Comparison of ENCODE assay signal across 25 cellular contexts in the genomic region with DNA sequence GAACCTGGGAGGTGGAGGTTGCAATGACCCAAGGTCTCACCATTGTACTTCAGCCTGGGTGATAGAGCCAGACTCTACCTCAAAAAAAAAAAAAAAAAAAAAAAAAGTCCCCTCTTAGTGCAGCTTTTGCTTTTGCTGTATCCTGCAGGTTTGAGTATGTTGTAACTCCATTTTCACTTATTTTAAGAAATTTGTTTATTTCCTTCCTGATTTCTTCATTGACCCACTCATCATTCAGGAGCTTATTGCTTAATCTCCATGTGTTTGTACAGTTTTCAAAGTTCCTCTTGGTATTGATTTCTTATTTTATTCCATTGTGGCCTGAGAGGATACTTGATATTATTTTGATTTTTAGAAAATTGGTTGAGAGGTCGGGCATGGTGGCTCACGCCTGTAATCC.
"Had no signal": no experiment of that assay in that cellular context is flagged by ENCODE, and none has a peak within 500 bp of the region (broad histone marks: within the 10 kb centered on the region; RNA-seq: fewer than 3 reads in every experiment).

No MANE protein-coding gene starts in this region.

- H3K27ac ChIP-seq: foreskin keratinocyte, heart left ventricle, pancreas, psoas muscle, upper lobe of left lung, vagina had no signal

- H3K27me3 ChIP-seq: foreskin keratinocyte, heart left ventricle, pancreas, upper lobe of left lung, vagina had no signal

- H3K4me3 ChIP-seq: heart left ventricle, pancreas, psoas muscle, smooth muscle cell, upper lobe of left lung, vagina had no signal

- H3K4me1 ChIP-seq: foreskin keratinocyte, pancreas, psoas muscle, upper lobe of left lung, vagina had no signal

- DNase-seq: activated B cell treated with CpG ODN at 0.5 μM for 24 hours; activated CD4-positive, alpha-beta T cell treated with anti-CD3 and anti-CD28 coated beads, Interleukin-2, amount 50 U/mL, for 1 hour; activated CD8-positive, alpha-beta T cell treated with anti-CD3 and anti-CD28 coated beads for 36 hours; activated naive CD8-positive, alpha-beta T cell treated with anti-CD3 and anti-CD28 coated beads, Interleukin-2, amount 50 U/mL, for 24 hours; activated T-cell treated with anti-CD3 and anti-CD28 coated beads, Interleukin-2, amount 50 U/mL, for 4 hours; endodermal cell; foreskin keratinocyte; heart left ventricle; hypothalamus; immature natural killer cell; midbrain; naive thymus-derived CD4-positive, alpha-beta T cell; nucleus accumbens; pancreas; psoas muscle; stimulated activated CD4-positive, alpha-beta T cell treated with anti-CD3 and anti-CD28 coated beads, Interleukin-1b, Interleukin-23, amount 100 ng/mL, for 48 hours; stimulated activated CD4-positive, alpha-beta T cell treated with anti-CD3 and anti-CD28 coated beads, Interleukin-4, amount 100 ng/mL, for 4 hours; stimulated activated CD8-positive, alpha-beta memory T cell treated with anti-CD3 and anti-CD28 coated beads, Interleukin-4, amount 100 ng/mL, for 48 hours; stimulated activated naive CD8-positive, alpha-beta T cell treated with anti-CD3 and anti-CD28 coated beads, Interleukin-15, amount 100 ng/mL, for 72 hours; substantia nigra; upper lobe of left lung had no signal

- H3K36me3 ChIP-seq: heart left ventricle, pancreas, upper lobe of left lung, vagina had no signal

- H3K9me3 ChIP-seq: pancreas, vagina had no signal

- ATAC-seq: activated CD8-positive, alpha-beta T cell treated with anti-CD3 and anti-CD28 coated beads for 36 hours; activated naive CD8-positive, alpha-beta T cell treated with anti-CD3 and anti-CD28 coated beads, Interleukin-2, amount 50 U/mL, for 24 hours; activated T-cell treated with anti-CD3 and anti-CD28 coated beads, Interleukin-2, amount 50 U/mL, for 4 hours; esophagus mucosa; foreskin keratinocyte; heart left ventricle; naive thymus-derived CD4-positive, alpha-beta T cell; pancreas; psoas muscle; stimulated activated memory B cell treated with anti-CD40 and anti-IgM and Interleukin-4, amounts not matched to agents 10 μg/mL and 1 μg/mL and 100 μg/mL, for 72 hours; stimulated activated naive CD8-positive, alpha-beta T cell treated with anti-CD3 and anti-CD28 coated beads, Interleukin-15, amount 100 ng/mL, for 72 hours had no signal
